Comparison of ENCODE assay signal across 21 cellular contexts in genomic region chr19:55439052-55439451, GRCh38. TPM values are rescaled to one million over a fixed set of nuclear protein-coding genes. Genes with fewer than 3 reads are reported as not detected.
DNase-seq lines count a peak whose midpoint lies in the region; ATAC-seq and TF ChIP-seq lines count a peak whose summit lies in the region.
"Had no signal": no experiment of that assay in that cellular context is flagged by ENCODE, and none has a peak within 500 bp of the region (broad histone marks: within the 10 kb centered on the region; RNA-seq: fewer than 3 reads in every experiment).

No MANE protein-coding gene starts in this region.

- intact Hi-C loops in activated B cell treated with CpG ODN at 0.5 μM for 24 hours (cut with micrococcal nuclease), result no loop called here

- H3K9me2 ChIP-seq in GM23338 (ENCODE audit: insufficient read depth), result no peaks in the 10 kb centered on the region

- H3K27ac Mint-ChIP-seq in activated B cell treated with CpG ODN at 0.5 μM for 24 hours (peak overlapping the region; percentile 37), GM23338 (no peak overlapping the region)
- H3K27ac Mint-ChIP-seq in stimulated activated naive B cell treated with anti-CD40 and anti-IgM and Interleukin-4, amounts not matched to agents 10 μg/mL and 1 μg/mL and 100 μg/mL, for 72 hours, result peak overlapping the region; percentile 77
- H3K27ac Mint-ChIP-seq in naive thymus-derived CD8-positive, alpha-beta T cell, result peak overlapping the region in 1 of 10 donors; percentile 35
- H3K27ac Mint-ChIP-seq: CD4-positive, alpha-beta T cell had no signal

- peaks cover 17% of the 10 kb centered on the region for H3K4me1 Mint-ChIP-seq in activated B cell treated with CpG ODN at 0.5 μM for 24 hours
- H3K4me1 Mint-ChIP-seq in stimulated activated naive B cell treated with anti-CD40 and anti-IgM and Interleukin-4, amounts not matched to agents 10 μg/mL and 1 μg/mL and 100 μg/mL, for 72 hours, result peaks cover 19 to 35% of the 10 kb centered on the region in 2 donors
- peaks cover 19 to 28% (median 22%) of the 10 kb centered on the region in 4 donors for H3K4me1 Mint-ChIP-seq in naive thymus-derived CD8-positive, alpha-beta T cell
- peaks cover 23% of the 10 kb centered on the region for H3K4me1 Mint-ChIP-seq in GM23338

- ATAC-seq in activated B cell treated with CpG ODN at 0.5 μM for 24 hours (ENCODE audit: low read depth) (no peak), GM23338 (no peak)
- no peak for ATAC-seq in stimulated activated naive B cell treated with anti-CD40 and anti-IgM and Interleukin-4, amounts not matched to agents 10 μg/mL and 1 μg/mL and 100 μg/mL, for 72 hours (replicated peaks)
- ATAC-seq in naive thymus-derived CD8-positive, alpha-beta T cell, result no peak
- ATAC-seq: HepG2 had no signal

- DNase-seq in H4 (ENCODE audit: low spot score), result peak; percentile 25
- no peak for DNase-seq in activated B cell treated with CpG ODN at 0.5 μM for 24 hours
- DNase-seq in epidermal melanocyte (ENCODE audit: insufficient read length, low spot score), result peak; percentile 5
- DNase-seq in stimulated activated naive B cell treated with anti-CD40 and anti-IgM and Interleukin-4, amounts not matched to agents 10 μg/mL and 1 μg/mL and 100 μg/mL, for 72 hours, result no peak
- DNase-seq in cerebellum (ENCODE audit: low spot score), result no peak
- no peak for DNase-seq in naive thymus-derived CD8-positive, alpha-beta T cell
- no peak for DNase-seq in GM23338 (ENCODE audit: low spot score)
- DNase-seq: ACHN; Caco-2; CD4-positive, alpha-beta T cell; DMS153; DMS79; GDM1; GOT3; KG1 had no signal

- H3F3A ChIP-seq in GM23338 (replicated peaks; ENCODE audit: low read depth), result peaks cover 9% of the 10 kb centered on the region

- no peaks in the 10 kb centered on the region for H3K36me3 Mint-ChIP-seq in activated B cell treated with CpG ODN at 0.5 μM for 24 hours (ENCODE audit: low read depth)
- H3K36me3 Mint-ChIP-seq in stimulated activated naive B cell treated with anti-CD40 and anti-IgM and Interleukin-4, amounts not matched to agents 10 μg/mL and 1 μg/mL and 100 μg/mL, for 72 hours, result peaks cover 7 to 14% of the 10 kb centered on the region in 2 donors
- peaks cover 0 to 14% (median 5%) of the 10 kb centered on the region in 3 donors for H3K36me3 Mint-ChIP-seq in naive thymus-derived CD8-positive, alpha-beta T cell
- H3K36me3 Mint-ChIP-seq in GM23338 (ENCODE audit: low read depth), result no peaks in the 10 kb centered on the region; the same call in 2 of the 3 replicates
- H3K36me3 Mint-ChIP-seq: IgD-negative memory B cell had no signal

- TF ChIP-seq CTCF in activated B cell treated with CpG ODN at 0.5 μM for 24 hours (IDR thresholded peaks at IDR 0.05) (no peak), GM23338 (conservative IDR thresholded peaks at IDR 0.05; ENCODE audit: low read depth in 2 of 2) (no peak)

- CTCF ChIA-PET in activated B cell treated with CpG ODN at 0.5 μM for 24 hours (lab: Charles Lee), result no interaction called here

- H3K79me2 ChIP-seq in GM23338 (replicated peaks; ENCODE audit: insufficient read depth), result no peaks in the 10 kb centered on the region

- no peak overlapping the region for H3K4me3 ChIP-seq in GM23338
- H3K4me3 ChIP-seq: HAP-1 had no signal

- no peak overlapping the region for H3K27ac ChIP-seq in GM23338 (ENCODE audit: low read depth)
- H3K27ac ChIP-seq: C4-2B had no signal

- no peak overlapping the region for H3K4me3 Mint-ChIP-seq in activated B cell treated with CpG ODN at 0.5 μM for 24 hours
- no peak overlapping the region for H3K4me3 Mint-ChIP-seq in stimulated activated naive B cell treated with anti-CD40 and anti-IgM and Interleukin-4, amounts not matched to agents 10 μg/mL and 1 μg/mL and 100 μg/mL, for 72 hours
- no peak overlapping the region for H3K4me3 Mint-ChIP-seq in naive thymus-derived CD8-positive, alpha-beta T cell
- no peak overlapping the region; the same call in 2 of the 3 replicates for H3K4me3 Mint-ChIP-seq in GM23338
- H3K4me3 Mint-ChIP-seq: CD4-positive, alpha-beta T cell had no signal

- H3K27me3 ChIP-seq in GM23338 (ENCODE audit: insufficient read depth), result peaks cover 59% of the 10 kb centered on the region

- peaks cover 53% of the 10 kb centered on the region for H3K27me3 Mint-ChIP-seq in activated B cell treated with CpG ODN at 0.5 μM for 24 hours
- H3K27me3 Mint-ChIP-seq in stimulated activated naive B cell treated with anti-CD40 and anti-IgM and Interleukin-4, amounts not matched to agents 10 μg/mL and 1 μg/mL and 100 μg/mL, for 72 hours, result peaks cover 65 to 75% of the 10 kb centered on the region in 2 donors
- H3K27me3 Mint-ChIP-seq in naive thymus-derived CD8-positive, alpha-beta T cell, result peaks cover 36 to 74% (median 55%) of the 10 kb centered on the region in 5 donors
- peaks cover 60% of the 10 kb centered on the region for H3K27me3 Mint-ChIP-seq in GM23338 (ENCODE audit: insufficient read depth, low read depth, poor library complexity)

- no peaks in the 10 kb centered on the region for H4K20me1 ChIP-seq in GM23338 (replicated peaks; ENCODE audit: insufficient read depth)

- H2AFZ ChIP-seq in GM23338, result no peak overlapping the region

- H3K4me2 ChIP-seq in GM23338, result no peak overlapping the region

- H3K9me3 Mint-ChIP-seq in activated B cell treated with CpG ODN at 0.5 μM for 24 hours (no peaks in the 10 kb centered on the region), GM23338 (no peaks in the 10 kb centered on the region; the same call in none of the 3 replicates)
- peaks cover 0 to 8% of the 10 kb centered on the region in 2 donors for H3K9me3 Mint-ChIP-seq in stimulated activated naive B cell treated with anti-CD40 and anti-IgM and Interleukin-4, amounts not matched to agents 10 μg/mL and 1 μg/mL and 100 μg/mL, for 72 hours
- H3K9me3 Mint-ChIP-seq in naive thymus-derived CD8-positive, alpha-beta T cell, result peaks cover 0 to 5% (median 0%) of the 10 kb centered on the region in 9 donors
- H3K9me3 Mint-ChIP-seq: CD4-positive, alpha-beta T cell had no signal

- POLR2A ChIA-PET in activated B cell treated with CpG ODN at 0.5 μM for 24 hours (lab: Charles Lee), result no interaction called here
- POLR2A ChIA-PET in naive thymus-derived CD8-positive, alpha-beta T cell (lab: Charles Lee), result no interaction called here

- H3K36me3 ChIP-seq in GM23338 (ENCODE audit: insufficient read depth), result no peaks in the 10 kb centered on the region
- H3K36me3 ChIP-seq: HAP-1 had no signal

- peaks cover 12% of the 10 kb centered on the region; the same call in 1 of the 2 replicates for H3K4me1 ChIP-seq in GM23338 (ENCODE audit: insufficient read depth)
- H3K4me1 ChIP-seq: HAP-1 had no signal

TF ChIP-seq in GM23338, 12 proteins besides CTCF, POLR2A, EP300 and RAD21 (continues in another document):
- TF ChIP-seq STAT1 (IDR thresholded peaks at IDR 0.05; ENCODE audit: unreplicated experiment), result no peak
- TF ChIP-seq, protein P1, sequence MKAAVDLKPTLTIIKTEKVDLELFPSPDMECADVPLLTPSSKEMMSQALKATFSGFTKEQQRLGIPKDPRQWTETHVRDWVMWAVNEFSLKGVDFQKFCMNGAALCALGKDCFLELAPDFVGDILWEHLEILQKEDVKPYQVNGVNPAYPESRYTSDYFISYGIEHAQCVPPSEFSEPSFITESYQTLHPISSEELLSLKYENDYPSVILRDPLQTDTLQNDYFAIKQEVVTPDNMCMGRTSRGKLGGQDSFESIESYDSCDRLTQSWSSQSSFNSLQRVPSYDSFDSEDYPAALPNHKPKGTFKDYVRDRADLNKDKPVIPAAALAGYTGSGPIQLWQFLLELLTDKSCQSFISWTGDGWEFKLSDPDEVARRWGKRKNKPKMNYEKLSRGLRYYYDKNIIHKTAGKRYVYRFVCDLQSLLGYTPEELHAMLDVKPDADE (IDR thresholded peaks at IDR 0.05), result no peak

RNA-seq across cellular contexts. Expression of gene SHISA7, which starts 4.0 kb away (rescaled TPM):
- total RNA-seq in H4 (2014; rRNA removed; shearing (Covaris generic)), result not detected in 2 replicates
- total RNA-seq in activated B cell treated with CpG ODN at 0.5 μM for 24 hours (not detected in 2 replicates), cerebellum (2.6 TPM)
- total RNA-seq in naive thymus-derived CD8-positive, alpha-beta T cell, result not detected
- polyA plus RNA-seq in naive thymus-derived CD8-positive, alpha-beta T cell, result not detected
- 1.4 and 1.6 TPM in 2 replicates for total RNA-seq in GM23338 (2014; rRNA removed; shearing (Covaris generic))
- 0.32 and 0.37 TPM in 2 replicates for polyA plus RNA-seq in GM23338 (2016; fragmentation: Nextera tagmentation; extraction: Ambion mirVana)
- total RNA-seq: Caco-2; CD4-positive, alpha-beta T cell; Daoy; HepG2 had no signal
- polyA plus RNA-seq: BJ, HepG2, IgD-negative memory B cell had no signal

RNA-seq across cellular contexts. Expression of gene ISOC2, which starts 22.4 kb away (rescaled TPM):
- 187 and 279 TPM in 2 replicates for total RNA-seq in H4 (2014; rRNA removed; shearing (Covaris generic))
- total RNA-seq in activated B cell treated with CpG ODN at 0.5 μM for 24 hours, result 28.7 and 29.0 TPM in 2 replicates
- total RNA-seq in cerebellum, result 14.0 TPM
- total RNA-seq in naive thymus-derived CD8-positive, alpha-beta T cell, result 10 to 100 TPM; 10.5 to 11.0 TPM
- 10 to 100 TPM; 30.5 to 35.6 (median 34.2) TPM for polyA plus RNA-seq in naive thymus-derived CD8-positive, alpha-beta T cell
- 82.1 and 85.2 TPM in 2 replicates for total RNA-seq in GM23338 (2014; rRNA removed; shearing (Covaris generic))
- 62.6 and 76.5 TPM in 2 replicates for polyA plus RNA-seq in GM23338 (2016; fragmentation: Nextera tagmentation; extraction: Ambion mirVana)

RNA-seq across cellular contexts. Expression of gene C19orf85, which starts 25.5 kb away (rescaled TPM):
- not detected in 2 replicates for total RNA-seq in H4 (2014; rRNA removed; shearing (Covaris generic))
- total RNA-seq in activated B cell treated with CpG ODN at 0.5 μM for 24 hours (not detected in 2 replicates), cerebellum (not detected)
- not detected for total RNA-seq in naive thymus-derived CD8-positive, alpha-beta T cell
- polyA plus RNA-seq in naive thymus-derived CD8-positive, alpha-beta T cell, result not detected
- 0.85 and 1.7 TPM in 2 replicates for total RNA-seq in GM23338 (2014; rRNA removed; shearing (Covaris generic))
- polyA plus RNA-seq in GM23338 (2016; fragmentation: Nextera tagmentation; extraction: Ambion mirVana), result 2.1 and 3.4 TPM in 2 replicates
- total RNA-seq: Caco-2; CD4-positive, alpha-beta T cell; Daoy; HepG2 had no signal
- polyA plus RNA-seq: BJ, HepG2, IgD-negative memory B cell had no signal

RNA-seq across cellular contexts. Expression of gene UBE2S, which starts 31.5 kb away (rescaled TPM):
- 284 and 324 TPM in 2 replicates for total RNA-seq in H4 (2014; rRNA removed; shearing (Covaris generic))
- total RNA-seq in activated B cell treated with CpG ODN at 0.5 μM for 24 hours (29.6 and 34.6 TPM in 2 replicates), cerebellum (38.6 TPM)
- total RNA-seq in naive thymus-derived CD8-positive, alpha-beta T cell, result 10 to 100 TPM; 18.1 to 20.2 TPM
- polyA plus RNA-seq in naive thymus-derived CD8-positive, alpha-beta T cell, result 10 to 100 TPM; 18.6 to 25.8 (median 24.5) TPM
- total RNA-seq in GM23338 (2014; rRNA removed; shearing (Covaris generic)), result 363 and 469 TPM in 2 replicates
- polyA plus RNA-seq in GM23338 (2016; fragmentation: Nextera tagmentation; extraction: Ambion mirVana), result 523 and 533 TPM in 2 replicates

RNA-seq across cellular contexts. Expression of gene ZNF628, which starts 37.4 kb away (rescaled TPM):
- total RNA-seq in H4 (2014; rRNA removed; shearing (Covaris generic)), result 1.4 and 3.9 TPM in 2 replicates
- total RNA-seq in activated B cell treated with CpG ODN at 0.5 μM for 24 hours, result 10.4 and 12.7 TPM in 2 replicates
- 0.91 TPM for total RNA-seq in cerebellum
- total RNA-seq in naive thymus-derived CD8-positive, alpha-beta T cell, result 10 to 100 TPM; 13.2 to 15.6 TPM
- under 1 TPM; 0.26 to 0.42 (median 0.32) TPM for polyA plus RNA-seq in naive thymus-derived CD8-positive, alpha-beta T cell
- 10.7 and 12.7 TPM in 2 replicates for total RNA-seq in GM23338 (2014; rRNA removed; shearing (Covaris generic))
- 3.9 and 4.9 TPM in 2 replicates for polyA plus RNA-seq in GM23338 (2016; fragmentation: Nextera tagmentation; extraction: Ambion mirVana)

Comparison
In these comparisons a context has a peak if more than half of its experiments do, and no peak if none do; other contexts are left out.
1. DNase-seq: peak in H4 (single experiment) and epidermal melanocyte (single experiment); none in activated B cell treated with CpG ODN at 0.5 μM for 24 hours (single experiment), stimulated activated naive B cell treated with anti-CD40 and anti-IgM and Interleukin-4, amounts not matched to agents 10 μg/mL and 1 μg/mL and 100 μg/mL, for 72 hours (single experiment), cerebellum (single experiment), naive thymus-derived CD8-positive, alpha-beta T cell (0 of 10) and GM23338 (single experiment).